ENCODE assay signal across 23 cellular contexts in the genomic region with DNA sequence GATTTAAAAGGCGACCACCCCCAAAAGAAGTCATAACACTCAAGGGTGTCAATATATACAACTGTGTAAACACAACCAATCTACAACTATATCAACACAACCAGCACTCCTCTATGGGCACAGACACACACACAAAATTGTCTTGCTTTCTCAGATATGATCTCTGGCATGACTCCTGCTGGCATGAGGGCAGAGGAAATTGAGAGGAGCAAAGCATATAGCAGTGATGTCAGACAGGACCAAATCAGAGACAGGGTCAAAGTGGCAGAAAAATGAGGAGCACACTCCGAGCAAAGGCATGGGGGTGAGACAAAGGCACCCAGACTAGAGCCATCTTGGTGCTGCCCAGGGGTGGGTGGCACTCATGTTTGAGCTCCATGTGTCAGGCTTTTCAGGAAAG. TPM values are rescaled to one million over a fixed set of nuclear protein-coding genes. Genes with fewer than 3 reads are reported as not detected.
"Had no signal": no experiment of that assay in that cellular context is flagged by ENCODE, and none has a peak within 500 bp of the region (broad histone marks: within the 10 kb centered on the region; RNA-seq: fewer than 3 reads in every experiment).

No MANE protein-coding gene starts in this region.

- H3K4me3 ChIP-seq: coronary artery, esophagus squamous epithelium, gastroesophageal sphincter, right atrium auricular region, sigmoid colon, skin epidermis, stomach, thoracic aorta, transverse colon had no signal

- DNase-seq: effector CD8-positive, alpha-beta T cell; esophagus squamous epithelium; foreskin fibroblast; glutamatergic neuron; islet precursor cell; mammary epithelial cell; naive thymus-derived CD4-positive, alpha-beta T cell; sigmoid colon; stimulated activated CD4-positive, alpha-beta T cell treated with anti-CD3 and anti-CD28 coated beads, Interleukin-2, amount 100 ng/mL, for 24 hours; stimulated activated CD4-positive, alpha-beta T cell treated with anti-CD3 and anti-CD28 coated beads, Interleukin-4, amount 100 ng/mL, for 4 hours; stimulated activated naive CD4-positive, alpha-beta T cell; stomach; substantia nigra; transverse colon had no signal

- H3K9me3 ChIP-seq: esophagus squamous epithelium, gastroesophageal sphincter, neutrophil, right atrium auricular region, sigmoid colon, stomach, thoracic aorta, transverse colon had no signal

- ATAC-seq: gastroesophageal sphincter; left lobe of liver; naive thymus-derived CD4-positive, alpha-beta T cell had no signal

- H3K27ac ChIP-seq: coronary artery, epithelial cell of prostate, esophagus squamous epithelium, gastroesophageal sphincter, neutrophil, right atrium auricular region, sigmoid colon, skin epidermis, stomach, thoracic aorta, transverse colon had no signal

- H3K27me3 Mint-ChIP-seq: naive thymus-derived CD4-positive, alpha-beta T cell had no signal

- H3K27me3 ChIP-seq: esophagus squamous epithelium, gastroesophageal sphincter, neutrophil, right atrium auricular region, sigmoid colon, stomach, transverse colon had no signal

- H3K9me3 Mint-ChIP-seq: naive thymus-derived CD4-positive, alpha-beta T cell had no signal

- H3K36me3 ChIP-seq: neutrophil, transverse colon had no signal

- H3K4me3 Mint-ChIP-seq: naive thymus-derived CD4-positive, alpha-beta T cell had no signal

RNA-seq across cellular contexts. Expression of gene SRRM5, which starts 25.5 kb away (rescaled TPM):
- total RNA-seq: stomach had no signal
- polyA plus RNA-seq: neural cell had no signal
